ENCODE assay signal across 1 cellular context in the genomic region with DNA sequence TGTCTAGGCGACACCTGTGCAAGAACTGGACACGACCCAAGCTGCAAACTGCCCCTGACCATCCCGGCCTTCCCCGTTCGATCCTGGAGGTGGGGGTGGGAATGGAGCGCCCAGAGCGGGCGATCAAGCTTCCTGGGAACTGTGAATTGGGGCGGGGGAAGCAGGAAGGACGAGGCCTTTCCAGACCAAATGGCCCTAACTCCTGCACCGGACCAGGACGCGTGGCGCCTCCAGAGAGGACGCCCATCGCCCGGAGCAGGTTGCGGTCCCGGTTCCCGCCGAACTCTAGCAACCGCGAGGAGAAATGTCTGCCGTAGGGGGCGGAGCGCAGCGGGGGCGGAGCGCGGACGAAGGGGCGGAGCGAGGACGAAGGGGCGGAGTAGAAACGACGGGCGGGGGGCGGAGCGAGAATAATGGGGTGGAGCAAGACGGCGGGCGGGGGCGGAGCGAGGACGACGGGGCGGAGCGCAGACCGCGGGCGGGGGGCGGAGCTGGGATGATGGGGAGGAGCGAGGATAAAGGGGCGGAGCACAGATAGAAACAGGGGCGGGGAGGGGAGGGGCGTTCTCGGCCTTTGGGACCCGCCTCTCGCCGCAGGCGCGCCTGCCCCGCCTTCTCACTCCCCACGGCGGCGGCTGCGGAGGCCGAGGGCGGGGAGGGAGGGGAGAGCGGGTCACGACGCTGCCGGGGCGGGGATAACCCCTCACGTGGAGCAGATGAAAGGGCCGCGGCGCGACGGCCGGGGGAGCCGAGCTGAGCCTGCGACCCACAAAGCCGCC.
TF ChIP-seq lines count a peak whose summit lies in the region.

A gene (plus strand): TSS at position 695 of the 779 bp plus-strand sequence. CDS start 195 bp downstream, outside the sequence.

TF ChIP-seq in HepG2, 621 proteins besides CTCF, POLR2A, EP300 and RAD21 (continued from another document and continues in another):
- TF ChIP-seq, protein P1, sequence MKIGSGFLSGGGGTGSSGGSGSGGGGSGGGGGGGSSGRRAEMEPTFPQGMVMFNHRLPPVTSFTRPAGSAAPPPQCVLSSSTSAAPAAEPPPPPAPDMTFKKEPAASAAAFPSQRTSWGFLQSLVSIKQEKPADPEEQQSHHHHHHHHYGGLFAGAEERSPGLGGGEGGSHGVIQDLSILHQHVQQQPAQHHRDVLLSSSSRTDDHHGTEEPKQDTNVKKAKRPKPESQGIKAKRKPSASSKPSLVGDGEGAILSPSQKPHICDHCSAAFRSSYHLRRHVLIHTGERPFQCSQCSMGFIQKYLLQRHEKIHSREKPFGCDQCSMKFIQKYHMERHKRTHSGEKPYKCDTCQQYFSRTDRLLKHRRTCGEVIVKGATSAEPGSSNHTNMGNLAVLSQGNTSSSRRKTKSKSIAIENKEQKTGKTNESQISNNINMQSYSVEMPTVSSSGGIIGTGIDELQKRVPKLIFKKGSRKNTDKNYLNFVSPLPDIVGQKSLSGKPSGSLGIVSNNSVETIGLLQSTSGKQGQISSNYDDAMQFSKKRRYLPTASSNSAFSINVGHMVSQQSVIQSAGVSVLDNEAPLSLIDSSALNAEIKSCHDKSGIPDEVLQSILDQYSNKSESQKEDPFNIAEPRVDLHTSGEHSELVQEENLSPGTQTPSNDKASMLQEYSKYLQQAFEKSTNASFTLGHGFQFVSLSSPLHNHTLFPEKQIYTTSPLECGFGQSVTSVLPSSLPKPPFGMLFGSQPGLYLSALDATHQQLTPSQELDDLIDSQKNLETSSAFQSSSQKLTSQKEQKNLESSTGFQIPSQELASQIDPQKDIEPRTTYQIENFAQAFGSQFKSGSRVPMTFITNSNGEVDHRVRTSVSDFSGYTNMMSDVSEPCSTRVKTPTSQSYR (CRISPR knock-in tag; IDR thresholded peaks at IDR 0.05; ENCODE audit: borderline replicate concordance), result peak; percentile 40; the same call in 1 of the 2 replicates
- TF ChIP-seq SPEN (CRISPR knock-in tag; IDR thresholded peaks at IDR 0.05; ENCODE audit: low read depth) (no peak; the same call in 1 of the 2 replicates), TCF7 (IDR thresholded peaks at IDR 0.05; ENCODE audit: low read depth) (peak; percentile 92), MTA1 (CRISPR knock-in tag; IDR thresholded peaks at IDR 0.05; ENCODE audit: borderline replicate concordance) (peak; percentile 56; the same call in 1 of the 2 replicates), ZNF670 (CRISPR knock-in tag; IDR thresholded peaks at IDR 0.05; ENCODE audit: borderline replicate concordance) (no peak), ZNF776 (CRISPR knock-in tag; IDR thresholded peaks at IDR 0.05) (peak; percentile 72; the same call in 1 of the 2 replicates), ZNF879 (CRISPR knock-in tag; IDR thresholded peaks at IDR 0.05) (peak; percentile 92), ZBTB21 (CRISPR knock-in tag; IDR thresholded peaks at IDR 0.05) (no peak), ZNF207 (IDR thresholded peaks at IDR 0.05; ENCODE audit: borderline replicate concordance) (no peak), ZZZ3 (CRISPR knock-in tag; IDR thresholded peaks at IDR 0.05; ENCODE audit: borderline replicate concordance) (no peak), STAG1 (CRISPR knock-in tag; IDR thresholded peaks at IDR 0.05) (peak; percentile 27), YY1 (IDR thresholded peaks at IDR 0.05; ENCODE audit: insufficient read depth, insufficient replicate concordance, low read depth, low read length) (peak; percentile 81), ZNF20 (CRISPR knock-in tag; IDR thresholded peaks at IDR 0.05) (no peak)
- TF ChIP-seq, protein P2, sequence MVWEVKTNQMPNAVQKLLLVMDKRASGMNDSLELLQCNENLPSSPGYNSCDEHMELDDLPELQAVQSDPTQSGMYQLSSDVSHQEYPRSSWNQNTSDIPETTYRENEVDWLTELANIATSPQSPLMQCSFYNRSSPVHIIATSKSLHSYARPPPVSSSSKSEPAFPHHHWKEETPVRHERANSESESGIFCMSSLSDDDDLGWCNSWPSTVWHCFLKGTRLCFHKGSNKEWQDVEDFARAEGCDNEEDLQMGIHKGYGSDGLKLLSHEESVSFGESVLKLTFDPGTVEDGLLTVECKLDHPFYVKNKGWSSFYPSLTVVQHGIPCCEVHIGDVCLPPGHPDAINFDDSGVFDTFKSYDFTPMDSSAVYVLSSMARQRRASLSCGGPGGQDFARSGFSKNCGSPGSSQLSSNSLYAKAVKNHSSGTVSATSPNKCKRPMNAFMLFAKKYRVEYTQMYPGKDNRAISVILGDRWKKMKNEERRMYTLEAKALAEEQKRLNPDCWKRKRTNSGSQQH (CRISPR knock-in tag; IDR thresholded peaks at IDR 0.05; ENCODE audit: low read depth), result peak; percentile 42
- TF ChIP-seq, protein P3, sequence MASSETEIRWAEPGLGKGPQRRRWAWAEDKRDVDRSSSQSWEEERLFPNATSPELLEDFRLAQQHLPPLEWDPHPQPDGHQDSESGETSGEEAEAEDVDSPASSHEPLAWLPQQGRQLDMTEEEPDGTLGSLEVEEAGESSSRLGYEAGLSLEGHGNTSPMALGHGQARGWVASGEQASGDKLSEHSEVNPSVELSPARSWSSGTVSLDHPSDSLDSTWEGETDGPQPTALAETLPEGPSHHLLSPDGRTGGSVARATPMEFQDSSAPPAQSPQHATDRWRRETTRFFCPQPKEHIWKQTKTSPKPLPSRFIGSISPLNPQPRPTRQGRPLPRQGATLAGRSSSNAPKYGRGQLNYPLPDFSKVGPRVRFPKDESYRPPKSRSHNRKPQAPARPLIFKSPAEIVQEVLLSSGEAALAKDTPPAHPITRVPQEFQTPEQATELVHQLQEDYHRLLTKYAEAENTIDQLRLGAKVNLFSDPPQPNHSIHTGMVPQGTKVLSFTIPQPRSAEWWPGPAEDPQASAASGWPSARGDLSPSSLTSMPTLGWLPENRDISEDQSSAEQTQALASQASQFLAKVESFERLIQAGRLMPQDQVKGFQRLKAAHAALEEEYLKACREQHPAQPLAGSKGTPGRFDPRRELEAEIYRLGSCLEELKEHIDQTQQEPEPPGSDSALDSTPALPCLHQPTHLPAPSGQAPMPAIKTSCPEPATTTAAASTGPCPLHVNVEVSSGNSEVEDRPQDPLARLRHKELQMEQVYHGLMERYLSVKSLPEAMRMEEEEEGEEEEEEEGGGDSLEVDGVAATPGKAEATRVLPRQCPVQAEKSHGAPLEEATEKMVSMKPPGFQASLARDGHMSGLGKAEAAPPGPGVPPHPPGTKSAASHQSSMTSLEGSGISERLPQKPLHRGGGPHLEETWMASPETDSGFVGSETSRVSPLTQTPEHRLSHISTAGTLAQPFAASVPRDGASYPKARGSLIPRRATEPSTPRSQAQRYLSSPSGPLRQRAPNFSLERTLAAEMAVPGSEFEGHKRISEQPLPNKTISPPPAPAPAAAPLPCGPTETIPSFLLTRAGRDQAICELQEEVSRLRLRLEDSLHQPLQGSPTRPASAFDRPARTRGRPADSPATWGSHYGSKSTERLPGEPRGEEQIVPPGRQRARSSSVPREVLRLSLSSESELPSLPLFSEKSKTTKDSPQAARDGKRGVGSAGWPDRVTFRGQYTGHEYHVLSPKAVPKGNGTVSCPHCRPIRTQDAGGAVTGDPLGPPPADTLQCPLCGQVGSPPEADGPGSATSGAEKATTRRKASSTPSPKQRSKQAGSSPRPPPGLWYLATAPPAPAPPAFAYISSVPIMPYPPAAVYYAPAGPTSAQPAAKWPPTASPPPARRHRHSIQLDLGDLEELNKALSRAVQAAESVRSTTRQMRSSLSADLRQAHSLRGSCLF (CRISPR knock-in tag; IDR thresholded peaks at IDR 0.05; ENCODE audit: borderline replicate concordance), result no peak
- TF ChIP-seq, protein P4, sequence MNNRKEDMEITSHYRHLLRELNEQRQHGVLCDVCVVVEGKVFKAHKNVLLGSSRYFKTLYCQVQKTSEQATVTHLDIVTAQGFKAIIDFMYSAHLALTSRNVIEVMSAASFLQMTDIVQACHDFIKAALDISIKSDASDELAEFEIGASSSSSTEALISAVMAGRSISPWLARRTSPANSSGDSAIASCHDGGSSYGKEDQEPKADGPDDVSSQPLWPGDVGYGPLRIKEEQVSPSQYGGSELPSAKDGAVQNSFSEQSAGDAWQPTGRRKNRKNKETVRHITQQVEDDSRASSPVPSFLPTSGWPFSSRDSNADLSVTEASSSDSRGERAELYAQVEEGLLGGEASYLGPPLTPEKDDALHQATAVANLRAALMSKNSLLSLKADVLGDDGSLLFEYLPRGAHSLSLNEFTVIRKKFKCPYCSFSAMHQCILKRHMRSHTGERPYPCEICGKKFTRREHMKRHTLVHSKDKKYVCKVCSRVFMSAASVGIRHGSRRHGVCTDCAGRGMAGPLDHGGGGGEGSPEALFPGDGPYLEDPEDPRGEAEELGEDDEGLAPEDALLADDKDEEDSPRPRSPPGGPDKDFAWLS (CRISPR knock-in tag; IDR thresholded peaks at IDR 0.05; ENCODE audit: borderline replicate concordance), result no peak
- TF ChIP-seq, protein P5, sequence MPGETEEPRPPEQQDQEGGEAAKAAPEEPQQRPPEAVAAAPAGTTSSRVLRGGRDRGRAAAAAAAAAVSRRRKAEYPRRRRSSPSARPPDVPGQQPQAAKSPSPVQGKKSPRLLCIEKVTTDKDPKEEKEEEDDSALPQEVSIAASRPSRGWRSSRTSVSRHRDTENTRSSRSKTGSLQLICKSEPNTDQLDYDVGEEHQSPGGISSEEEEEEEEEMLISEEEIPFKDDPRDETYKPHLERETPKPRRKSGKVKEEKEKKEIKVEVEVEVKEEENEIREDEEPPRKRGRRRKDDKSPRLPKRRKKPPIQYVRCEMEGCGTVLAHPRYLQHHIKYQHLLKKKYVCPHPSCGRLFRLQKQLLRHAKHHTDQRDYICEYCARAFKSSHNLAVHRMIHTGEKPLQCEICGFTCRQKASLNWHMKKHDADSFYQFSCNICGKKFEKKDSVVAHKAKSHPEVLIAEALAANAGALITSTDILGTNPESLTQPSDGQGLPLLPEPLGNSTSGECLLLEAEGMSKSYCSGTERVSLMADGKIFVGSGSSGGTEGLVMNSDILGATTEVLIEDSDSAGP (CRISPR knock-in tag; IDR thresholded peaks at IDR 0.05; ENCODE audit: borderline replicate concordance), result peak; percentile 81; the same call in 1 of the 2 replicates
- TF ChIP-seq, protein P6, sequence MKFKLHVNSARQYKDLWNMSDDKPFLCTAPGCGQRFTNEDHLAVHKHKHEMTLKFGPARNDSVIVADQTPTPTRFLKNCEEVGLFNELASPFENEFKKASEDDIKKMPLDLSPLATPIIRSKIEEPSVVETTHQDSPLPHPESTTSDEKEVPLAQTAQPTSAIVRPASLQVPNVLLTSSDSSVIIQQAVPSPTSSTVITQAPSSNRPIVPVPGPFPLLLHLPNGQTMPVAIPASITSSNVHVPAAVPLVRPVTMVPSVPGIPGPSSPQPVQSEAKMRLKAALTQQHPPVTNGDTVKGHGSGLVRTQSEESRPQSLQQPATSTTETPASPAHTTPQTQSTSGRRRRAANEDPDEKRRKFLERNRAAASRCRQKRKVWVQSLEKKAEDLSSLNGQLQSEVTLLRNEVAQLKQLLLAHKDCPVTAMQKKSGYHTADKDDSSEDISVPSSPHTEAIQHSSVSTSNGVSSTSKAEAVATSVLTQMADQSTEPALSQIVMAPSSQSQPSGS (CRISPR knock-in tag; IDR thresholded peaks at IDR 0.05), result peak; percentile 39; the same call in 1 of the 2 replicates
- TF ChIP-seq, protein P7, sequence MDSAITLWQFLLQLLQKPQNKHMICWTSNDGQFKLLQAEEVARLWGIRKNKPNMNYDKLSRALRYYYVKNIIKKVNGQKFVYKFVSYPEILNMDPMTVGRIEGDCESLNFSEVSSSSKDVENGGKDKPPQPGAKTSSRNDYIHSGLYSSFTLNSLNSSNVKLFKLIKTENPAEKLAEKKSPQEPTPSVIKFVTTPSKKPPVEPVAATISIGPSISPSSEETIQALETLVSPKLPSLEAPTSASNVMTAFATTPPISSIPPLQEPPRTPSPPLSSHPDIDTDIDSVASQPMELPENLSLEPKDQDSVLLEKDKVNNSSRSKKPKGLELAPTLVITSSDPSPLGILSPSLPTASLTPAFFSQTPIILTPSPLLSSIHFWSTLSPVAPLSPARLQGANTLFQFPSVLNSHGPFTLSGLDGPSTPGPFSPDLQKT (CRISPR knock-in tag; IDR thresholded peaks at IDR 0.05; ENCODE audit: borderline replicate concordance), result no peak
- TF ChIP-seq, protein P8, sequence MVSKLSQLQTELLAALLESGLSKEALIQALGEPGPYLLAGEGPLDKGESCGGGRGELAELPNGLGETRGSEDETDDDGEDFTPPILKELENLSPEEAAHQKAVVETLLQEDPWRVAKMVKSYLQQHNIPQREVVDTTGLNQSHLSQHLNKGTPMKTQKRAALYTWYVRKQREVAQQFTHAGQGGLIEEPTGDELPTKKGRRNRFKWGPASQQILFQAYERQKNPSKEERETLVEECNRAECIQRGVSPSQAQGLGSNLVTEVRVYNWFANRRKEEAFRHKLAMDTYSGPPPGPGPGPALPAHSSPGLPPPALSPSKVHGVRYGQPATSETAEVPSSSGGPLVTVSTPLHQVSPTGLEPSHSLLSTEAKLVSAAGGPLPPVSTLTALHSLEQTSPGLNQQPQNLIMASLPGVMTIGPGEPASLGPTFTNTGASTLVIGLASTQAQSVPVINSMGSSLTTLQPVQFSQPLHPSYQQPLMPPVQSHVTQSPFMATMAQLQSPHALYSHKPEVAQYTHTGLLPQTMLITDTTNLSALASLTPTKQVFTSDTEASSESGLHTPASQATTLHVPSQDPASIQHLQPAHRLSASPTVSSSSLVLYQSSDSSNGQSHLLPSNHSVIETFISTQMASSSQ (IDR thresholded peaks at IDR 0.05; ENCODE audit: low read depth), result peak; percentile 19; the same call in 1 of the 2 replicates
- TF ChIP-seq, protein P8 (CRISPR knock-in tag; IDR thresholded peaks at IDR 0.05; ENCODE audit: borderline replicate concordance), result peak; percentile 71; the same call in 1 of the 2 replicates
